22 cellular contexts compared by ENCODE assay signal in the genomic region with DNA sequence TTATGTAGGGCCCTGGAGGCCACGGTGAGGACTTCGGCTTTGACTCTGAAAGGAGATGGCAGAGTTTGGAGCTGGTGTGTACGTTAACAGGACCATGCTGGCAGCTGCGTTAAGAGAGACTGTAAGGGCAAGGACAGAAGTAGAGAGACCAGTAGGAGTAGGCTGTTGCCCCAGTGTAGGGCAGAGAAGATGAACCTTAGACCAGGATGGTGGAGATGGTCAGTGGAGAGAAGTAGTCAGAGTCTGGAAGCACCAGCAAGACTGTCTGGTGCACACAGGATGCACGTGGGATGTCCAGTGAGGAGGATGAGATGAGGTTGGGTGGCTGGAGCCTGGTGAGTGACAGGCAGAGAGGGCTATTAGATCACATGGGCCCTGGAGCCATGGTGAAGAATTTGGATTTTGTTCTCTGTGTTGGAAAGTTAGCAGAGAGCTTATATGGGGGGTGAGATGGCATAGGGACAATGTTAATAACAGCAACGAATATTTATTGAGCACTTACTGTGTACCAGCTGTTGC.
A peak's percentile ranks its signal among the peaks of the same experiment; 100 is the strongest.
DNase-seq lines count a peak whose midpoint lies in the region; ATAC-seq, FAIRE-seq and TF ChIP-seq lines count a peak whose summit lies in the region.
"Had no signal": no experiment of that assay in that cellular context is flagged by ENCODE, and none has a peak within 500 bp of the region (broad histone marks: within the 10 kb centered on the region; RNA-seq: fewer than 3 reads in every experiment).

No MANE protein-coding gene starts in this region.

- dilution Hi-C loops in IMR-90 (cut with HindIII; ENCODE audit: low sequenced_read_pairs, unreplicated experiment): no loop called here

- intact Hi-C loops in IMR-90 (cut with micrococcal nuclease) (no loop called here), body of pancreas (cut with DNase I) (loop anchor here (10.0 kb wide), 1 partner anchor 46 kb away; no protein-coding TSS in a partner anchor), vagina (cut with DNase I) (no loop called here), psoas muscle (cut with DNase I) (loop anchor here in 1 of 2 donors (5.0 kb wide), 1 partner anchor 44 kb away; no protein-coding TSS in a partner anchor)

- H3K9me3 ChIP-seq in IMR-90 (ENCODE audit: control insufficient read depth, insufficient read depth, low read length): no peaks in the 10 kb centered on the region
- no peaks in the 10 kb centered on the region for H3K9me3 ChIP-seq in body of pancreas
- no peaks in the 10 kb centered on the region for H3K9me3 ChIP-seq in vagina
- no peaks in the 10 kb centered on the region for H3K9me3 ChIP-seq in psoas muscle
- H3K9me3 ChIP-seq: esophagus muscularis mucosa, gastroesophageal sphincter, thyroid gland had no signal

- H4K8ac ChIP-seq in IMR-90 (ENCODE audit: low read depth in 2 of 2, low read length in 2 of 2): 0 out of 4 replicates have a peak overlapping the region, but pooled peaks of 1 of the 2 experiments have one; percentile 23
- no peak overlapping the region for H4K8ac ChIP-seq in mesendoderm (ENCODE audit: low read depth, low read length)

- no peak overlapping the region for H4K91ac ChIP-seq in IMR-90 (ENCODE audit: insufficient read depth, low read depth, low read length)

- H2BK20ac ChIP-seq in IMR-90 (ENCODE audit: low read depth, low read length): no peak overlapping the region

- 93% methylated on average over 5 of the region's 6 CpGs; no CpG with 5 or more reads in 1 of the 2 experiments for WGBS in IMR-90 (ENCODE audit: extremely low coverage in 2 of 2, insufficient read length in 1 of 2), 2 experiments
- 79 to 88% methylated on average over 6 of the region's 6 CpGs for WGBS in body of pancreas, 2 donors
- no CpG with 5 or more reads among the region's 6 CpGs for WGBS in mesendoderm (ENCODE audit: extremely low coverage, insufficient coverage, low lambda C conversion rate)
- 91 to 94% (median 91%) methylated on average over 6 of the region's 6 CpGs for WGBS in psoas muscle, 3 donors

- CTCF ChIA-PET in IMR-90 (lab: Yijun Ruan, JAX): interaction anchor here (0.8 to 1.0 kb wide), 2 partner anchors 19 to 53 kb away, joined by 4 read pairs; no protein-coding TSS in a partner anchor

- DNase-seq in IMR-90 (no peak), body of pancreas (no peak), mesendoderm (no peak), vagina (ENCODE audit: extremely low spot score in 2 of 2) (peak in 1 of 2 donors; percentile 75), urothelium cell line (ENCODE audit: low spot score) (no peak), psoas muscle (no peak)
- DNase-seq: activated CD4-positive, alpha-beta T cell treated with anti-CD3 and anti-CD28 coated beads, Interleukin-2, amount 50 U/mL, for 4 hours; activated gamma-delta T cell treated with Interleukin-2 at 50 U/mL for 16 hours; amniotic stem cell; KG1; left cardiac atrium; NCI-H748 treated with DMSO at 0.1 percent for 48 hours; SHP77; stimulated activated CD4-positive, alpha-beta T cell treated with anti-CD3 and anti-CD28 coated beads, Interleukin-2, amount 100 ng/mL, for 48 hours; stimulated activated naive CD4-positive, alpha-beta T cell treated with Interleukin-2 at 50 U/mL for 16 hours; thyroid gland had no signal

- no peak overlapping the region for H2BK120ac ChIP-seq in IMR-90 (ENCODE audit: low read depth, low read length)
- H2BK120ac ChIP-seq in mesendoderm (ENCODE audit: low read depth, low read length): no peak overlapping the region

- no peak overlapping the region for H2BK5ac ChIP-seq in IMR-90 (ENCODE audit: low read depth, low read length, poor library complexity, severe bottlenecking)
- H2BK5ac ChIP-seq in mesendoderm (ENCODE audit: low read length): no peak overlapping the region

- H3K4me2 ChIP-seq in IMR-90 (ENCODE audit: low read depth, low read length) (no peak overlapping the region), mesendoderm (ENCODE audit: low read length) (no peak overlapping the region)

- ATAC-seq in IMR-90 (ENCODE audit: low read depth): no peak
- ATAC-seq in body of pancreas: no peak
- ATAC-seq in GM21717 (IDR thresholded peaks at IDR 0.05; ENCODE audit: unreplicated experiment): no peak
- ATAC-seq in psoas muscle: no peak
- ATAC-seq: gastroesophageal sphincter; natural killer cell treated with Interleukin-12 subunit alpha and Interleukin-12 subunit beta and Interleukin-15 and Interleukin-18, amount 100 ng/mL, for 72 hours had no signal

- peak overlapping the region; percentile 23; the same call in 1 of the 2 replicates for H2AK5ac ChIP-seq in IMR-90 (ENCODE audit: low read depth, low read length)
- peak overlapping the region; percentile 65 for H2AK5ac ChIP-seq in mesendoderm (ENCODE audit: low read length)

- 0 out of 2 replicates have a peak overlapping the region, but pooled peaks have one; percentile 41 for H3K23ac ChIP-seq in IMR-90 (ENCODE audit: low read depth, low read length)
- H3K23ac ChIP-seq in mesendoderm (ENCODE audit: low read length): no peak overlapping the region

- H3K9ac ChIP-seq in IMR-90 (ENCODE audit: low read depth, low read length) (no peak overlapping the region), mesendoderm (ENCODE audit: low read length) (no peak overlapping the region)

- H2AFZ ChIP-seq in IMR-90 (replicated peaks; ENCODE audit: low read length, poor library complexity): no peak overlapping the region

- peaks cover 63% of the 10 kb centered on the region for H3K79me2 ChIP-seq in mesendoderm (ENCODE audit: control insufficient read depth, insufficient read depth, low read length)

- POLR2A ChIA-PET in IMR-90 (lab: Charles Lee; ENCODE audit: unreplicated experiment): no interaction called here

- in situ Hi-C loops in IMR-90 (cut with MboI; ENCODE audit: low sequenced_read_pairs): loop anchor here (25.0 kb wide), 1 partner anchor 114 kb away; no protein-coding TSS in a partner anchor

- no peaks in the 10 kb centered on the region for H3K27me3 ChIP-seq in IMR-90 (ENCODE audit: control insufficient read depth, insufficient read depth, low read length)
- H3K27me3 ChIP-seq in body of pancreas: no peaks in the 10 kb centered on the region
- H3K27me3 ChIP-seq in mesendoderm (ENCODE audit: insufficient read depth, low read length, poor library complexity): no peaks in the 10 kb centered on the region
- no peaks in the 10 kb centered on the region for H3K27me3 ChIP-seq in vagina
- H3K27me3 ChIP-seq in psoas muscle (ENCODE audit: insufficient read depth in 3 of 3, low read length in 2 of 3): no peaks in the 10 kb centered on the region
- H3K27me3 ChIP-seq: esophagus muscularis mucosa, gastroesophageal sphincter, thyroid gland had no signal

- peaks cover 65 to 93% of the 10 kb centered on the region in 2 experiments for H3K79me1 ChIP-seq in IMR-90 (ENCODE audit: low read depth in 1 of 2, low read length in 2 of 2)
- peaks cover 48% of the 10 kb centered on the region for H3K79me1 ChIP-seq in mesendoderm (ENCODE audit: low read length)

- H2AK9ac ChIP-seq in IMR-90 (replicated peaks; ENCODE audit: low read depth, low read length, poor library complexity): no peak overlapping the region

- TF ChIP-seq RAD21 in IMR-90 (IDR thresholded peaks at IDR 0.05; ENCODE audit: low read length): no peak

- H4K20me1 ChIP-seq in IMR-90 (ENCODE audit: insufficient read depth, low read length): peaks cover 95% of the 10 kb centered on the region

- H3K4ac ChIP-seq in IMR-90 (ENCODE audit: low read depth, low read length): no peak overlapping the region
- H3K4ac ChIP-seq in mesendoderm (ENCODE audit: low read depth, low read length): no peak overlapping the region

- H3K56ac ChIP-seq in IMR-90 (ENCODE audit: extremely low read depth, insufficient read depth, low read length) (no peak overlapping the region), mesendoderm (ENCODE audit: low read length) (no peak overlapping the region)

- no peak for FAIRE-seq in urothelium cell line (lab: Jason Lieb, UNC)
- FAIRE-seq: GM18507 had no signal

- no peak overlapping the region for H3K18ac ChIP-seq in IMR-90 (ENCODE audit: low read depth, low read length)
- no peak overlapping the region for H3K18ac ChIP-seq in mesendoderm (ENCODE audit: low read length)

- H2BK15ac ChIP-seq in IMR-90 (ENCODE audit: low read depth, low read length) (no peak overlapping the region; the same call in 2 of the 3 replicates), mesendoderm (replicated peaks; ENCODE audit: low read depth) (no peak overlapping the region)

- peaks cover 45% of the 10 kb centered on the region for H3K9me1 ChIP-seq in IMR-90 (ENCODE audit: insufficient read depth, low read length)

- TF ChIP-seq POLR2A in IMR-90 (IDR thresholded peaks at IDR 0.05; ENCODE audit: low read depth, low read length) (no peak), body of pancreas (IDR thresholded peaks at IDR 0.05) (no peak), vagina (IDR thresholded peaks at IDR 0.05) (no peak)

- TF ChIP-seq CTCF in IMR-90 (conservative IDR thresholded peaks at IDR 0.05; ENCODE audit: low read depth, low read length): no peak
- no peak for TF ChIP-seq CTCF in body of pancreas (IDR thresholded peaks at IDR 0.05)
- TF ChIP-seq CTCF in vagina (IDR thresholded peaks at IDR 0.05): no peak
- TF ChIP-seq CTCF in psoas muscle (IDR thresholded peaks at IDR 0.05): no peak

- H3K4me3 ChIP-seq in IMR-90 (ENCODE audit: insufficient read depth, low read depth, low read length) (no peak overlapping the region), body of pancreas (no peak overlapping the region), mesendoderm (ENCODE audit: low read length) (no peak overlapping the region), vagina (no peak overlapping the region), psoas muscle (no peak overlapping the region)
- H3K4me3 ChIP-seq: gastroesophageal sphincter, skin epidermis, thyroid gland had no signal

- H3K36me3 ChIP-seq in IMR-90 (ENCODE audit: control insufficient read depth, insufficient read depth, low read length): no peaks in the 10 kb centered on the region
- H3K36me3 ChIP-seq in body of pancreas (replicated peaks in 1 of 2; ENCODE audit: insufficient read depth in 1 of 2, low read depth in 2 of 2): no peaks in the 10 kb centered on the region
- H3K36me3 ChIP-seq in mesendoderm (ENCODE audit: control insufficient read depth, insufficient read depth, low read length): no peaks in the 10 kb centered on the region
- H3K36me3 ChIP-seq in vagina: no peaks in the 10 kb centered on the region
- no peaks in the 10 kb centered on the region for H3K36me3 ChIP-seq in psoas muscle (ENCODE audit: insufficient read depth in 1 of 2, low read depth in 1 of 2)
- H3K36me3 ChIP-seq: esophagus muscularis mucosa, gastroesophageal sphincter, thyroid gland had no signal

- H3K27ac ChIP-seq in IMR-90 (ENCODE audit: insufficient read depth, low read length): no peak overlapping the region
- peak overlapping the region; percentile 2 to 84 (median 80) for H3K27ac ChIP-seq in body of pancreas
- no peak overlapping the region for H3K27ac ChIP-seq in mesendoderm (ENCODE audit: low read depth, low read length)
- H3K27ac ChIP-seq in vagina: peak overlapping the region; percentile 30
- H3K27ac ChIP-seq in psoas muscle: no peak overlapping the region

- H4K5ac ChIP-seq in IMR-90 (ENCODE audit: low read depth, low read length) (no peak overlapping the region), mesendoderm (ENCODE audit: low read length) (no peak overlapping the region)

- H3K4me1 ChIP-seq in IMR-90 (ENCODE audit: control insufficient read depth, insufficient read depth, low read length) (peaks cover 27% of the 10 kb centered on the region), body of pancreas (peaks cover 64% of the 10 kb centered on the region), mesendoderm (ENCODE audit: control insufficient read depth, low read depth, low read length) (peaks cover 33% of the 10 kb centered on the region), vagina (peaks cover 54% of the 10 kb centered on the region), psoas muscle (peaks cover 32% of the 10 kb centered on the region)

- 0 out of 2 replicates have a peak overlapping the region, but pooled peaks have one; percentile 34 for H3K14ac ChIP-seq in IMR-90 (replicated peaks; ENCODE audit: low read depth, low read length)

- BruUV-seq in IMR-90 (replicated peaks; lab: Mats Ljungman, UMichigan): no TSS peak

Comparison
In these comparisons a context has a peak if more than half of its experiments do, and no peak if none do; other contexts are left out.
1. H3K27ac ChIP-seq: peak in body of pancreas (4 of 4) and vagina (single experiment); none in IMR-90 (single experiment), mesendoderm (single experiment) and psoas muscle (single experiment).